Comparison of ENCODE assay signal across 26 cellular contexts in genomic region chr2:240166761-240167587, GRCh38. TPM values are rescaled to one million over a fixed set of nuclear protein-coding genes. Genes with fewer than 3 reads are reported as not detected.
"Had no signal": no experiment of that assay in that cellular context is flagged by ENCODE, and none has a peak within 500 bp of the region (broad histone marks: within the 10 kb centered on the region; RNA-seq: fewer than 3 reads in every experiment).

No MANE protein-coding gene starts in this region.

- ATAC-seq: gastroesophageal sphincter; left cardiac atrium; naive thymus-derived CD4-positive, alpha-beta T cell; pancreas had no signal

- H3K4me3 Mint-ChIP-seq: immature natural killer cell; naive thymus-derived CD4-positive, alpha-beta T cell; neural crest cell had no signal

- H3K36me3 ChIP-seq: esophagus squamous epithelium, gastroesophageal sphincter, left ventricle myocardium inferior, pancreas, prostate gland had no signal

- H3K36me3 Mint-ChIP-seq: immature natural killer cell; naive thymus-derived CD4-positive, alpha-beta T cell had no signal

- H3K27ac ChIP-seq: dorsolateral prefrontal cortex, esophagus squamous epithelium, gastroesophageal sphincter, left ventricle myocardium inferior, pancreas, prostate gland had no signal

- H3K4me1 Mint-ChIP-seq: immature natural killer cell; naive thymus-derived CD4-positive, alpha-beta T cell had no signal

- DNase-seq: central memory CD4-positive, alpha-beta T cell; cortex of kidney; dorsolateral prefrontal cortex; effector memory CD4-positive, alpha-beta T cell; esophagus squamous epithelium; foreskin fibroblast; glutamatergic neuron; immature natural killer cell; left cardiac atrium; left ventricle myocardium inferior; mammary epithelial cell; naive thymus-derived CD4-positive, alpha-beta T cell; nucleus accumbens; small intestine; stimulated activated CD4-positive, alpha-beta T cell treated with anti-CD3 and anti-CD28 coated beads, Interleukin-2, amount 100 ng/mL, for 48 hours; stimulated activated naive CD4-positive, alpha-beta T cell treated with Interleukin-2 at 50 U/mL for 16 hours; trophoblast cell had no signal

- H3K27me3 ChIP-seq: dorsolateral prefrontal cortex, pancreas had no signal

- H3K4me1 ChIP-seq: esophagus squamous epithelium, gastroesophageal sphincter, left ventricle myocardium inferior, pancreas, prostate gland had no signal

- H3K9me3 ChIP-seq: esophagus squamous epithelium, gastroesophageal sphincter, left ventricle myocardium inferior, pancreas, prostate gland had no signal

- H3K9me3 Mint-ChIP-seq: immature natural killer cell, neural crest cell had no signal

- H3K27ac Mint-ChIP-seq: immature natural killer cell; naive thymus-derived CD4-positive, alpha-beta T cell had no signal

- H3K4me3 ChIP-seq: dorsolateral prefrontal cortex, esophagus squamous epithelium, gastroesophageal sphincter, left ventricle myocardium inferior, pancreas, prostate gland had no signal

RNA-seq across cellular contexts. Expression of gene OTOS, which starts 26.5 kb away (rescaled TPM):
- total RNA-seq: epithelial cell of proximal tubule; esophagus squamous epithelium; gastroesophageal sphincter; left cardiac atrium; left ventricle myocardium inferior; mammary epithelial cell; mesenteric fat pad; mononuclear cell; naive thymus-derived CD4-positive, alpha-beta T cell; neural crest cell; pancreas; prostate gland; renal cortical epithelial cell had no signal
- polyA plus RNA-seq: immature natural killer cell; keratinocyte; mammary epithelial cell; naive thymus-derived CD4-positive, alpha-beta T cell; pancreas; small intestine had no signal
